In the genomic region with DNA sequence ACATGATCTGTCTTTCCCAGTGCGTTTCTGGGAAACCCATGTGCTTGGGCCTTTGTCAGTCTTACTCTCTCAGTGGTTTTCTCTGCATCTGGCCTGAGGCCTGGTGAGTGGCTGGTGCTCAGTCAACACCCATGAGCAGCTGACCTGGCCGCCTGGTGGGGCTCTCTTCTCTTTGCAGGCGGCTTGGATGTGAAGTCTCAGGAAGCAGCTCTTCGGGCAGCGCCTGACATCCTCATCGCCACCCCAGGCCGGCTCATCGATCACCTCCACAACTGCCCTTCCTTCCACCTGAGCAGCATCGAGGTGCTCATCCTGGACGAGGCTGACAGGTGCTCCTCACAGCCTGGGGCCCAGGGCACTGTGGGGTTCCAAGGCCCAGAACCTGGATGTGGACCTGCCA, we compare ENCODE assay signal across 1 cellular context.
TF ChIP-seq lines count a peak whose summit lies in the region.

No MANE protein-coding gene starts in this region.

TF ChIP-seq in HepG2, 621 proteins besides CTCF, POLR2A, EP300 and RAD21:
- TF ChIP-seq, protein P1, sequence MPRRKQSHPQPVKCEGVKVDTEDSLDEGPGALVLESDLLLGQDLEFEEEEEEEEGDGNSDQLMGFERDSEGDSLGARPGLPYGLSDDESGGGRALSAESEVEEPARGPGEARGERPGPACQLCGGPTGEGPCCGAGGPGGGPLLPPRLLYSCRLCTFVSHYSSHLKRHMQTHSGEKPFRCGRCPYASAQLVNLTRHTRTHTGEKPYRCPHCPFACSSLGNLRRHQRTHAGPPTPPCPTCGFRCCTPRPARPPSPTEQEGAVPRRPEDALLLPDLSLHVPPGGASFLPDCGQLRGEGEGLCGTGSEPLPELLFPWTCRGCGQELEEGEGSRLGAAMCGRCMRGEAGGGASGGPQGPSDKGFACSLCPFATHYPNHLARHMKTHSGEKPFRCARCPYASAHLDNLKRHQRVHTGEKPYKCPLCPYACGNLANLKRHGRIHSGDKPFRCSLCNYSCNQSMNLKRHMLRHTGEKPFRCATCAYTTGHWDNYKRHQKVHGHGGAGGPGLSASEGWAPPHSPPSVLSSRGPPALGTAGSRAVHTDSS (CRISPR knock-in tag; conservative IDR thresholded peaks at IDR 0.05), result no peak
- TF ChIP-seq RBM22 (optimal IDR thresholded peaks at IDR 0.05; ENCODE audit: low read length) (no peak), TAF1 (CRISPR knock-in tag; IDR thresholded peaks at IDR 0.05) (no peak), SALL1 (CRISPR knock-in tag; IDR thresholded peaks at IDR 0.05) (no peak), SAP130 (CRISPR knock-in tag; IDR thresholded peaks at IDR 0.05; ENCODE audit: low read depth) (no peak), RXRA (CRISPR knock-in tag; IDR thresholded peaks at IDR 0.05) (no peak), AHR (CRISPR knock-in tag; IDR thresholded peaks at IDR 0.05) (no peak), ZBTB1 (CRISPR knock-in tag; IDR thresholded peaks at IDR 0.05; ENCODE audit: borderline replicate concordance) (no peak), ZNF441 (CRISPR knock-in tag; IDR thresholded peaks at IDR 0.05; ENCODE audit: borderline replicate concordance) (no peak), SMARCC2 (IDR thresholded peaks at IDR 0.05) (no peak), CHD4 (IDR thresholded peaks at IDR 0.05; ENCODE audit: borderline replicate concordance, low read length) (no peak), ZNF670 (CRISPR knock-in tag; IDR thresholded peaks at IDR 0.05; ENCODE audit: borderline replicate concordance) (no peak), CREB1 (IDR thresholded peaks at IDR 0.05) (no peak), CREB1 (CRISPR knock-in tag; IDR thresholded peaks at IDR 0.05) (no peak), MXI1 (IDR thresholded peaks at IDR 0.05; ENCODE audit: borderline replicate concordance, low read depth, low read length) (no peak), ZNF792 (CRISPR knock-in tag; IDR thresholded peaks at IDR 0.05) (no peak), ZNF570 (CRISPR knock-in tag; IDR thresholded peaks at IDR 0.05; ENCODE audit: borderline replicate concordance) (no peak), SMAD9 (CRISPR knock-in tag; IDR thresholded peaks at IDR 0.05) (no peak), RFX1 (IDR thresholded peaks at IDR 0.05) (no peak)
- TF ChIP-seq, protein P2, sequence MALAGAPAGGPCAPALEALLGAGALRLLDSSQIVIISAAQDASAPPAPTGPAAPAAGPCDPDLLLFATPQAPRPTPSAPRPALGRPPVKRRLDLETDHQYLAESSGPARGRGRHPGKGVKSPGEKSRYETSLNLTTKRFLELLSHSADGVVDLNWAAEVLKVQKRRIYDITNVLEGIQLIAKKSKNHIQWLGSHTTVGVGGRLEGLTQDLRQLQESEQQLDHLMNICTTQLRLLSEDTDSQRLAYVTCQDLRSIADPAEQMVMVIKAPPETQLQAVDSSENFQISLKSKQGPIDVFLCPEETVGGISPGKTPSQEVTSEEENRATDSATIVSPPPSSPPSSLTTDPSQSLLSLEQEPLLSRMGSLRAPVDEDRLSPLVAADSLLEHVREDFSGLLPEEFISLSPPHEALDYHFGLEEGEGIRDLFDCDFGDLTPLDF (CRISPR knock-in tag; IDR thresholded peaks at IDR 0.05), result no peak
- TF ChIP-seq, protein P3, sequence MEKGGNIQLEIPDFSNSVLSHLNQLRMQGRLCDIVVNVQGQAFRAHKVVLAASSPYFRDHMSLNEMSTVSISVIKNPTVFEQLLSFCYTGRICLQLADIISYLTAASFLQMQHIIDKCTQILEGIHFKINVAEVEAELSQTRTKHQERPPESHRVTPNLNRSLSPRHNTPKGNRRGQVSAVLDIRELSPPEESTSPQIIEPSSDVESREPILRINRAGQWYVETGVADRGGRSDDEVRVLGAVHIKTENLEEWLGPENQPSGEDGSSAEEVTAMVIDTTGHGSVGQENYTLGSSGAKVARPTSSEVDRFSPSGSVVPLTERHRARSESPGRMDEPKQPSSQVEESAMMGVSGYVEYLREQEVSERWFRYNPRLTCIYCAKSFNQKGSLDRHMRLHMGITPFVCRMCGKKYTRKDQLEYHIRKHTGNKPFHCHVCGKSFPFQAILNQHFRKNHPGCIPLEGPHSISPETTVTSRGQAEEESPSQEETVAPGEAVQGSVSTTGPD (CRISPR knock-in tag; IDR thresholded peaks at IDR 0.05), result no peak
